ENCODE assay signal across 8 cellular contexts in genomic region chr14:76656592-76656991, GRCh38.
"Had no signal": no experiment of that assay in that cellular context is flagged by ENCODE, and none has a peak within 500 bp of the region (broad histone marks: within the 10 kb centered on the region; RNA-seq: fewer than 3 reads in every experiment).

No MANE protein-coding gene starts in this region.

- H3K4me3 ChIP-seq: GM12878 had no signal

- DNase-seq: GDM1, GF-D8 had no signal

- FAIRE-seq: G401.6, GM12878, GM12891, GM12892, GM18507, GM19239 had no signal

- ATAC-seq: GM12878 had no signal
